ENCODE assay signal across 27 cellular contexts in genomic region chr3:196012941-196013471, GRCh38.
"Had no signal": no experiment of that assay in that cellular context is flagged by ENCODE, and none has a peak within 500 bp of the region (broad histone marks: within the 10 kb centered on the region; RNA-seq: fewer than 3 reads in every experiment).

No MANE protein-coding gene starts in this region.

- FAIRE-seq: astrocyte, endothelial cell of umbilical vein, keratinocyte, TTC549 had no signal

- H3K9me3 Mint-ChIP-seq: activated T-helper 17 cell treated with anti-CD3 and anti-CD28 coated beads, Interleukin-2, amount 50 U/mL, for 72 hours; effector memory CD8-positive, alpha-beta T cell; natural killer cell had no signal

- H2AFZ ChIP-seq: parathyroid adenoma had no signal

- H3K27ac ChIP-seq: colonic mucosa, dorsolateral prefrontal cortex, heart right ventricle, neutrophil, parathyroid adenoma, stomach, suprapubic skin, tibial nerve had no signal

- H3K9me3 ChIP-seq: colonic mucosa, neutrophil, suprapubic skin, tibial nerve had no signal

- H3K79me2 ChIP-seq: parathyroid adenoma had no signal

- ATAC-seq: activated T-helper 17 cell treated with anti-CD3 and anti-CD28 coated beads, Interleukin-2, amount 50 U/mL, for 72 hours; effector memory CD8-positive, alpha-beta T cell; left colon; natural killer cell; stimulated activated effector memory CD8-positive, alpha-beta T cell treated with anti-CD3 and anti-CD28 coated beads, Interleukin-12 subunit alpha, Interleukin-12 subunit beta, amount 100 ng/mL, for 72 hours; WTC11 had no signal

- H3K4me1 ChIP-seq: colonic mucosa, heart right ventricle, parathyroid adenoma, stomach, suprapubic skin, tibial nerve had no signal

- H3K4me3 ChIP-seq: colonic mucosa, dorsolateral prefrontal cortex, heart right ventricle, lung, stomach, suprapubic skin, tibial nerve had no signal

- DNase-seq: activated naive CD4-positive, alpha-beta T cell; activated T-cell treated with anti-CD3 and anti-CD28 coated beads, Interleukin-2, amount 50 U/mL, for 1 hour; central memory CD4-positive, alpha-beta T cell; colonic mucosa; dorsolateral prefrontal cortex; effector memory CD8-positive, alpha-beta T cell; heart right ventricle; left colon; natural killer cell; right cardiac atrium; stimulated activated CD4-positive, alpha-beta T cell treated with anti-CD3 and anti-CD28 coated beads, Interleukin-12 subunit alpha, Interleukin-12 subunit beta, amount 100 ng/mL, for 4 hours; stomach; T-helper 1 cell had no signal

- H3K4me1 Mint-ChIP-seq: activated T-helper 17 cell treated with anti-CD3 and anti-CD28 coated beads, Interleukin-2, amount 50 U/mL, for 72 hours; mesothelial cell of epicardium; natural killer cell; WTC11 had no signal

- H3K27ac Mint-ChIP-seq: activated naive CD8-positive, alpha-beta T cell; activated T-helper 17 cell treated with anti-CD3 and anti-CD28 coated beads, Interleukin-2, amount 50 U/mL, for 72 hours; effector memory CD8-positive, alpha-beta T cell; mesothelial cell of epicardium; natural killer cell; stimulated activated effector memory CD8-positive, alpha-beta T cell treated with anti-CD3 and anti-CD28 coated beads, Interleukin-12 subunit alpha, Interleukin-12 subunit beta, amount 100 ng/mL, for 72 hours; WTC11 had no signal

- H3K36me3 ChIP-seq: colonic mucosa, heart right ventricle, neutrophil, stomach, suprapubic skin, tibial nerve had no signal

- H3K9ac ChIP-seq: parathyroid adenoma had no signal

- H3K27me3 ChIP-seq: colonic mucosa had no signal

- H3K36me3 Mint-ChIP-seq: mesothelial cell of epicardium; stimulated activated effector memory CD8-positive, alpha-beta T cell treated with anti-CD3 and anti-CD28 coated beads, Interleukin-12 subunit alpha, Interleukin-12 subunit beta, amount 100 ng/mL, for 72 hours; WTC11 had no signal

- H3K4me3 Mint-ChIP-seq: activated naive CD8-positive, alpha-beta T cell; activated T-helper 17 cell treated with anti-CD3 and anti-CD28 coated beads, Interleukin-2, amount 50 U/mL, for 72 hours; effector memory CD8-positive, alpha-beta T cell; mesothelial cell of epicardium; natural killer cell; stimulated activated effector memory CD8-positive, alpha-beta T cell treated with anti-CD3 and anti-CD28 coated beads, Interleukin-12 subunit alpha, Interleukin-12 subunit beta, amount 100 ng/mL, for 72 hours; WTC11 had no signal
